8 cellular contexts compared by ENCODE assay signal in the genomic region with DNA sequence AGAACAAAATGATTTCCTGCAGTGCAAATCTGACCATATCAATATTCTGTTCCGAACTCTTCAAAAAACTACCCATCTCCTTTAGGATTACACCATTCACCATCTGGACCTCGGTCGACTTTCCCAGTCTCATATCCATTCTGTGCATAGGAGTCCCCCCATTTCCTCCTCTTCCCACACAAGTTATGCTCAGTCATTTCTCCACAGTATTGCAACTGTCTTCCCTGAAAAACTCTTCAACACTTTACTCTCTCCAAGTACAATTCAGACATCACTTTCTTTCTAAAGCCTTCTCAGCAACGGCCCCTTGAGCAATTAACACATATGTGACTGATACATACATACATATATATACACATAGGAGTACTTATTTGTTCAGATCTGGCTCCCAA. TPM values are rescaled to one million over a fixed set of nuclear protein-coding genes. Genes with fewer than 3 reads are reported as not detected.
DNase-seq lines count a peak whose midpoint lies in the region; TF ChIP-seq lines count a peak whose summit lies in the region.
"Had no signal": no experiment of that assay in that cellular context is flagged by ENCODE, and none has a peak within 500 bp of the region (broad histone marks: within the 10 kb centered on the region; RNA-seq: fewer than 3 reads in every experiment).

No MANE protein-coding gene starts in this region.

- peaks cover 7% of the 10 kb centered on the region for H3F3A ChIP-seq in neural progenitor cell (ENCODE audit: low read depth)

- no peaks in the 10 kb centered on the region for H3K9me3 Mint-ChIP-seq in neural progenitor cell
- H3K9me3 Mint-ChIP-seq: WTC11 had no signal

- H3K4me3 ChIP-seq in brain microvascular endothelial cell (ENCODE audit: low read depth, low read length), result peak overlapping the region; percentile 87
- H3K4me3 ChIP-seq in neural progenitor cell, result peak overlapping the region; percentile 91

- no peak overlapping the region for H2AFZ ChIP-seq in neural progenitor cell (replicated peaks)

- peaks cover 98% of the 10 kb centered on the region for H3K79me2 ChIP-seq in neural progenitor cell (ENCODE audit: low read depth)

- no peaks in the 10 kb centered on the region for H3K27me3 Mint-ChIP-seq in neural progenitor cell (ENCODE audit: insufficient read depth, low read depth)

- DNase-seq in EH (ENCODE audit: low read depth) (peak; percentile 6), brain microvascular endothelial cell (no peak), neural progenitor cell (ENCODE audit: low spot score) (no peak), C1 segment of cervical spinal cord (lab: John Stamatoyannopoulos, UW) (no peak), substantia nigra (lab: John Stamatoyannopoulos, UW) (no peak)
- no peak for DNase-seq in activated CD4-positive, alpha-beta T cell treated with anti-CD3 and anti-CD28 coated beads, Interleukin-2, amount 50 U/mL, for 48 hours
- DNase-seq: stimulated activated CD8-positive, alpha-beta memory T cell treated with anti-CD3 and anti-CD28 coated beads, Interleukin-4, amount 100 ng/mL, for 48 hours had no signal

- no peak for TF ChIP-seq CTCF in brain microvascular endothelial cell (IDR thresholded peaks at IDR 0.05; ENCODE audit: low read depth, low read length, missing control alignments)
- no peak for TF ChIP-seq CTCF in neural progenitor cell (IDR thresholded peaks at IDR 0.05)

- H3K27me3 ChIP-seq in brain microvascular endothelial cell (replicated peaks) (no peaks in the 10 kb centered on the region), neural progenitor cell (no peaks in the 10 kb centered on the region)

- in situ Hi-C loops in brain microvascular endothelial cell (cut with HindIII; ENCODE audit: low pct_ligation_motif_present, low sequenced_read_pairs), result no loop called here

- peak overlapping the region; percentile 81 for H3K9ac ChIP-seq in neural progenitor cell

- peaks cover 11% of the 10 kb centered on the region for H3K4me1 Mint-ChIP-seq in neural progenitor cell

- H3K9me3 ChIP-seq in neural progenitor cell (ENCODE audit: low read depth), result no peaks in the 10 kb centered on the region

- H3K4me1 ChIP-seq in neural progenitor cell, result peaks cover 15% of the 10 kb centered on the region

- H3K27ac Mint-ChIP-seq in neural progenitor cell, result no peak overlapping the region
- H3K27ac Mint-ChIP-seq: WTC11 had no signal

- no peaks in the 10 kb centered on the region for H3K36me3 Mint-ChIP-seq in neural progenitor cell
- H3K36me3 Mint-ChIP-seq: WTC11 had no signal

- peak overlapping the region; percentile 89 for H3K4me2 ChIP-seq in neural progenitor cell

- no peak overlapping the region for H3K4me3 Mint-ChIP-seq in neural progenitor cell
- H3K4me3 Mint-ChIP-seq: WTC11 had no signal

- H3K27ac ChIP-seq in brain microvascular endothelial cell, result peak overlapping the region; percentile 82
- no peak overlapping the region for H3K27ac ChIP-seq in neural progenitor cell
- no peak overlapping the region for H3K27ac ChIP-seq in substantia nigra (ENCODE audit: low read depth, low read length, poor library complexity, severe bottlenecking)

- peaks cover 32% of the 10 kb centered on the region for H4K20me1 ChIP-seq in neural progenitor cell (ENCODE audit: low read depth)

- H3K36me3 ChIP-seq in brain microvascular endothelial cell (replicated peaks) (no peaks in the 10 kb centered on the region), neural progenitor cell (no peaks in the 10 kb centered on the region)

RNA-seq across cellular contexts. Expression of gene ZBTB26, which starts 0.8 kb away (rescaled TPM):
- total RNA-seq in neural progenitor cell (ENCODE audit: low replicate concordance), result 9.0 and 15.5 TPM in 2 replicates

RNA-seq across cellular contexts. Expression of gene RABGAP1, which starts 10.3 kb away (rescaled TPM):
- total RNA-seq in neural progenitor cell (ENCODE audit: low replicate concordance), result 48.5 and 55.2 TPM in 2 replicates

RNA-seq across cellular contexts. Expression of gene ZBTB6, which starts 17.4 kb away (rescaled TPM):
- total RNA-seq in neural progenitor cell (ENCODE audit: low replicate concordance), result 18.0 and 23.7 TPM in 2 replicates

RNA-seq across cellular contexts. Expression of gene RC3H2, which starts 25.4 kb away (rescaled TPM):
- total RNA-seq in neural progenitor cell (ENCODE audit: low replicate concordance), result 49.9 and 56.7 TPM in 2 replicates
